25 cellular contexts compared by ENCODE assay signal in the genomic region with DNA sequence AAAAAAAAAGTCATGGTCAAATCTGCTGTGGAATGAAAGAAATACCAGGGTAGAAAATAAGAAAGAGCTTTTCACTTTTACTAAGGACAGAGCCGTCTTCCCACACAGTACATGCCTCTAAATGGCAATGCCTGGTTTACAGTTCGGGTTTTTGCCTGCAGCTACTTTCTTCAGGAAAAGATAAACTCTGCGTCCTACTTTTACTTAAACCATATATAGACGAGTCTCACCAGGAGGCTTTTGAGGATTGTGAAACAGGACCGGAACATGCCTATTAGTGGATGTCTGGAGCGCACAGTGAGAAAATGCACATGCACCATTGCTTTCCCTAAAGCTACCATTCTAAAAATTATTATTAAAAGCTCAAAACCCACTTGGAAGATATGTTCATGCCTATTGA.
DNase-seq lines count a peak whose midpoint lies in the region; TF ChIP-seq lines count a peak whose summit lies in the region.
"Had no signal": no experiment of that assay in that cellular context is flagged by ENCODE, and none has a peak within 500 bp of the region (broad histone marks: within the 10 kb centered on the region; RNA-seq: fewer than 3 reads in every experiment).

No MANE protein-coding gene starts in this region.

- H3K4me1 ChIP-seq in esophagus muscularis mucosa, result peaks cover 0 to 14% (median 11%) of the 10 kb centered on the region in 4 donors
- H3K4me1 ChIP-seq in trophoblast cell (ENCODE audit: control insufficient read depth in 1 of 2, insufficient read depth in 2 of 2, low read length in 2 of 2), result peaks cover 7 to 8% of the 10 kb centered on the region in 2 experiments

- no peak overlapping the region for H2BK120ac ChIP-seq in trophoblast cell (ENCODE audit: insufficient read depth, low read length, poor library complexity)

- H3K27me3 ChIP-seq in esophagus muscularis mucosa (no peaks in the 10 kb centered on the region), trophoblast cell (ENCODE audit: insufficient read depth, low read length) (no peaks in the 10 kb centered on the region)
- H3K27me3 ChIP-seq: MG63, suprapubic skin had no signal

- peaks cover 10% of the 10 kb centered on the region for H3K79me1 ChIP-seq in trophoblast cell (ENCODE audit: low read length)

- H3K27ac ChIP-seq in esophagus muscularis mucosa (replicated peaks in 1 of 4), result peak overlapping the region in 1 of 4 donors; percentile 10
- no peak overlapping the region for H3K27ac ChIP-seq in trophoblast cell (ENCODE audit: low read depth, low read length)
- H3K27ac ChIP-seq: suprapubic skin, WERI-Rb-1 had no signal

- H4K8ac ChIP-seq in trophoblast cell (ENCODE audit: low read depth, low read length), result no peak overlapping the region

- TF ChIP-seq EP300 in esophagus muscularis mucosa (IDR thresholded peaks at IDR 0.05), result no peak

- H3K14ac ChIP-seq in trophoblast cell (ENCODE audit: low read length), result no peak overlapping the region

- H3K23ac ChIP-seq in trophoblast cell (ENCODE audit: low read length), result no peak overlapping the region

- no peak overlapping the region for H2AFZ ChIP-seq in trophoblast cell (ENCODE audit: insufficient read depth, low read length, poor library complexity)

- intact Hi-C loops in esophagus muscularis mucosa (cut with DNase I), result no loop called here

- H3K4me3 ChIP-seq in esophagus muscularis mucosa (no peak overlapping the region), trophoblast cell (ENCODE audit: low read depth, low read length) (no peak overlapping the region)
- H3K4me3 ChIP-seq: K562, MG63, suprapubic skin had no signal

- H3K18ac ChIP-seq in trophoblast cell (ENCODE audit: low read length), result no peak overlapping the region

- H3K36me3 ChIP-seq in esophagus muscularis mucosa, result no peaks in the 10 kb centered on the region
- no peaks in the 10 kb centered on the region for H3K36me3 ChIP-seq in trophoblast cell (ENCODE audit: control insufficient read depth in 1 of 2, insufficient read depth in 2 of 2, low read length in 2 of 2)
- H3K36me3 ChIP-seq: MG63, suprapubic skin, WERI-Rb-1 had no signal

- no peak overlapping the region for H2AK5ac ChIP-seq in trophoblast cell (ENCODE audit: low read length)

- no peak for TF ChIP-seq POLR2A in esophagus muscularis mucosa (IDR thresholded peaks at IDR 0.05; ENCODE audit: low read depth)

- H4K91ac ChIP-seq in trophoblast cell (ENCODE audit: low read depth, low read length), result no peak overlapping the region

- TF ChIP-seq CTCF in esophagus muscularis mucosa (IDR thresholded peaks at IDR 0.05), result no peak

- H2BK12ac ChIP-seq in trophoblast cell (ENCODE audit: low read length), result no peak overlapping the region

- H3K4ac ChIP-seq in trophoblast cell (ENCODE audit: low read depth, low read length), result no peak overlapping the region

- H3K79me2 ChIP-seq in trophoblast cell (ENCODE audit: control insufficient read depth, insufficient read depth, low read length, poor library complexity), result no peaks in the 10 kb centered on the region

- peaks cover 0 to 11% (median 2%) of the 10 kb centered on the region in 4 donors for H3K9me3 ChIP-seq in esophagus muscularis mucosa
- H3K9me3 ChIP-seq in trophoblast cell (ENCODE audit: insufficient read depth, low read depth, low read length), result peaks cover 6% of the 10 kb centered on the region
- H3K9me3 ChIP-seq: MG63 had no signal

- WGBS in esophagus muscularis mucosa, result 76% methylated on average over 6 of the region's 6 CpGs
- WGBS in trophoblast cell (ENCODE audit: extremely low coverage, insufficient coverage, insufficient read length), result no CpG with 5 or more reads among the region's 6 CpGs

- no peak overlapping the region for H2BK5ac ChIP-seq in trophoblast cell (ENCODE audit: low read depth, low read length, poor library complexity)

- no peak overlapping the region for H4K12ac ChIP-seq in trophoblast cell (ENCODE audit: low read depth, low read length)

- DNase-seq in H4 (ENCODE audit: low spot score) (peak; percentile 51), RPMI7951 (ENCODE audit: low read depth) (peak; percentile 92), esophagus muscularis mucosa (ENCODE audit: extremely low spot score) (peak; percentile 26), trophoblast cell (peak; percentile 73 to 86), SW 1271 (lab: John Stamatoyannopoulos, UW) (no peak), GF-D8 (lab: John Stamatoyannopoulos, UW) (no peak)
- no peak for DNase-seq in activated CD8-positive, alpha-beta memory T cell treated with anti-CD3 and anti-CD28 coated beads, Interleukin-2, amount 50 U/mL, for 48 hours
- DNase-seq: activated CD4-positive, alpha-beta T cell treated with anti-CD3 and anti-CD28 coated beads, Interleukin-2, amount 10 ng/mL, durations not matched to agents 7 days and 5 days; activated CD8-positive, alpha-beta memory T cell treated with anti-CD3 and anti-CD28 coated beads, Interleukin-2, amount 10 ng/mL, durations not matched to agents 7 days and 5 days; activated naive CD4-positive, alpha-beta T cell treated with anti-CD3 and anti-CD28 coated beads, Interleukin-2, amount 10 ng/mL, durations not matched to agents 7 days and 5 days; C1 segment of cervical spinal cord; caudate nucleus; head of caudate nucleus; left cardiac atrium; MG63; NCI-H146; NCI-H2171 treated with DMSO at 0.1 percent for 48 hours; NCI-H526; nucleus accumbens; SK-N-SH; small intestine; stimulated activated CD4-positive, alpha-beta T cell treated with anti-CD3 and anti-CD28 coated beads, Interleukin-2, amount 100 ng/mL, for 48 hours; WERI-Rb-1 had no signal

- H3K9ac ChIP-seq in trophoblast cell (ENCODE audit: low read length), result no peak overlapping the region
- H3K9ac ChIP-seq: SK-N-SH had no signal

- no peak overlapping the region for H3K4me2 ChIP-seq in trophoblast cell (ENCODE audit: low read length)
- H3K4me2 ChIP-seq: SK-N-SH had no signal

Comparison
In these comparisons a context has a peak if more than half of its experiments do, and no peak if none do; other contexts are left out.
1. DNase-seq: peak in H4 (single experiment), RPMI7951 (single experiment), esophagus muscularis mucosa (single experiment) and trophoblast cell (2 of 2); none in SW 1271 (0 of 2), GF-D8 (single experiment) and activated CD8-positive, alpha-beta memory T cell treated with anti-CD3 and anti-CD28 coated beads, Interleukin-2, amount 50 U/mL, for 48 hours (single experiment).